ENCODE assay signal across 22 cellular contexts in the genomic region with DNA sequence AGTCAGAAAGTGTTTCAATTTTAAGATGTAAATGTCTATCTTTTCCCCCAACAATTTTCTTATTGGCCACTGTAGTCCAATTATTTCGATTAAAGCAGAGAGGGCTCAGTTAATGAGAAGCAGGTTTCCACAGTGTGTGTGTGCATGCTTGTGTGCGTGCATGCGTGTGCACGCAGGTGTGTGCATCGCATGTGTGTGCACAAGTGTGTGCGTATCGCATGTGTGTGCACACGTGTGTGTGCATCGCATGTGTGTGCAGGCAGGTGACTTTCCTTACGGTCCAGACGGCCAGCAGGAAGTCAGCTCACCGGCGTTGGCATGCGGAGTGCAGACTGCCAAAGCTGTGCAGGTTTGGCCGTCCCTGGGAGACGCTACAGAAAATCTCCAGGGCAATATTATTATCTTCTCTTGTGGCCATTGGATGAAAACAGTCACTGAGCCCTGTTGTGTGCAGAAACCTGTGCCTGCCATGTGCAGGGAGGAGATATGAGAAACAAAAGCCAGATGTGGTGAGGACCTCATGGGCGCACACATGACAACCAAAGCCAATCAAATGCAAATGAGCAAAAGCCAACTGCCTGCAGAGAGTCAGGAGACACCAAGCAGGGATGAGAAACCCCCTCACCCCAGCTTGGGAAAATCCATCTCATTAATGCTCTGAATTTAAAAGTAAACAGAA.
A peak's percentile ranks its signal among the peaks of the same experiment; 100 is the strongest.
DNase-seq lines count a peak whose midpoint lies in the region; ATAC-seq, FAIRE-seq and TF ChIP-seq lines count a peak whose summit lies in the region.
"Had no signal": no experiment of that assay in that cellular context is flagged by ENCODE, and none has a peak within 500 bp of the region (broad histone marks: within the 10 kb centered on the region; RNA-seq: fewer than 3 reads in every experiment).

No MANE protein-coding gene starts in this region.

- H3K14ac ChIP-seq in H1 (ENCODE audit: insufficient read length) = no peak overlapping the region

- H3K79me2 ChIP-seq in HepG2 (ENCODE audit: insufficient read depth, low read length) = no peaks in the 10 kb centered on the region
- no peaks in the 10 kb centered on the region for H3K79me2 ChIP-seq in H1 (ENCODE audit: control insufficient read depth in 1 of 2, insufficient read depth in 2 of 2, low read length in 2 of 2)
- no peaks in the 10 kb centered on the region for H3K79me2 ChIP-seq in neural cell (replicated peaks; ENCODE audit: insufficient read depth, low read length)

- FAIRE-seq in HepG2 (lab: Jason Lieb, UNC) = no peak
- FAIRE-seq in H1 (lab: Jason Lieb, UNC) = peak; percentile 39
- FAIRE-seq in urothelium cell line (lab: Jason Lieb, UNC) = peak; percentile 77
- no peak for FAIRE-seq in RCC 7860 (lab: Jason Lieb, UNC)
- FAIRE-seq: GM12891 had no signal

- H3K9me2 ChIP-seq in neural cell (ENCODE audit: insufficient read depth, low read length) = no peaks in the 10 kb centered on the region

- no peaks in the 10 kb centered on the region for H4K20me1 ChIP-seq in HepG2 (ENCODE audit: insufficient read depth, low read length)
- H4K20me1 ChIP-seq in H1 (replicated peaks in 1 of 2; ENCODE audit: control insufficient read depth in 1 of 2, insufficient read depth in 2 of 2, low read length in 2 of 2) = no peaks in the 10 kb centered on the region
- no peaks in the 10 kb centered on the region for H4K20me1 ChIP-seq in neural cell (ENCODE audit: insufficient read depth)

- H2BK15ac ChIP-seq in H1 (ENCODE audit: low read length) = 0 out of 2 replicates have a peak overlapping the region, but pooled peaks have one; percentile 95

- no peak overlapping the region for H3K4me2 ChIP-seq in HepG2 (ENCODE audit: low read depth, low read length)
- H3K4me2 ChIP-seq in H1 (ENCODE audit: insufficient read depth in 1 of 2, low read depth in 2 of 2, low read length in 2 of 2) = peak overlapping the region; percentile 1 to 46; a peak in 2 of 4 replicates
- no peak overlapping the region for H3K4me2 ChIP-seq in neural cell (ENCODE audit: low read length)

- CTCF ChIA-PET in HepG2 (lab: Yijun Ruan, JAX; ENCODE audit: low intra/inter-chr PET ratio, low total read pairs) = no interaction called here
- CTCF ChIA-PET in H1 (lab: Charles Lee; ENCODE audit: partially characterized antibody) = interaction anchor here (0.6 to 2.7 kb wide), 12 partner anchors 16 to 617 kb away, joined by 3 to 9 read pairs (median 4); a partner anchor contains a TSS

- no peaks in the 10 kb centered on the region for H3K9me3 ChIP-seq in HepG2 (ENCODE audit: low read length)
- no peaks in the 10 kb centered on the region for H3K9me3 ChIP-seq in right lobe of liver
- H3K9me3 ChIP-seq in H1 (ENCODE audit: insufficient read depth in 2 of 2, low read depth in 1 of 2, low read length in 1 of 2) = no peaks in the 10 kb centered on the region
- H3K9me3 ChIP-seq in neural cell (ENCODE audit: low read length) = no peaks in the 10 kb centered on the region
- H3K9me3 ChIP-seq: MG63 had no signal

- peak overlapping the region; percentile 97 for H4K91ac ChIP-seq in H1 (replicated peaks; ENCODE audit: insufficient read length, low read length)

- POLR2A ChIA-PET in HepG2 (lab: Yijun Ruan, JAX) = no interaction called here
- POLR2A ChIA-PET in H1 (lab: Charles Lee; ENCODE audit: partially characterized antibody) = interaction anchor here (0.6 kb wide), 1 partner anchor 19 kb away, joined by 3 read pairs; no protein-coding TSS in a partner anchor

- whole genome bisulfite sequencing in HepG2 (ENCODE audit: low lambda C conversion rate) = 36% methylated on average over 12 of the region's 17 CpGs
- 65% methylated on average over 15 of the region's 17 CpGs for WGBS in right lobe of liver (ENCODE audit: insufficient coverage, low coverage, low lambda C conversion rate, missing lambda C conversion rate)
- 87% methylated on average over 17 of the region's 17 CpGs; no CpG with 5 or more reads in 1 of the 2 experiments for WGBS in H1 (ENCODE audit: extremely low coverage in 1 of 2, insufficient coverage in 1 of 2, insufficient read length in 1 of 2, insufficient replicate concordance in 2 of 2, low coverage in 1 of 2, low lambda C conversion rate in 2 of 2, missing lambda C conversion rate in 1 of 2), 2 experiments

- no peak overlapping the region for H2AFZ ChIP-seq in HepG2 (ENCODE audit: low read length)
- H2AFZ ChIP-seq in H1 (ENCODE audit: low read length) = peak overlapping the region; percentile 10; the same call in 1 of the 2 replicates
- peak overlapping the region; percentile 38 for H2AFZ ChIP-seq in neural cell (ENCODE audit: low read depth, low read length)

- H3K27me3 ChIP-seq in HepG2 (ENCODE audit: control insufficient read depth in 1 of 2, insufficient read depth in 2 of 2, low read length in 2 of 2) (peaks cover 0 to 4% of the 10 kb centered on the region in 2 experiments; a peak in 1 of 5 replicates), right lobe of liver (no peaks in the 10 kb centered on the region), H1 (replicated peaks in 1 of 4; ENCODE audit: control insufficient read depth in 3 of 4, extremely low read depth in 1 of 4, insufficient read depth in 3 of 4, low read length in 3 of 4) (no peaks in the 10 kb centered on the region), neural cell (ENCODE audit: insufficient read depth, low read depth, low read length) (no peaks in the 10 kb centered on the region)
- H3K27me3 ChIP-seq: MG63 had no signal

- H3K9ac ChIP-seq in HepG2 (ENCODE audit: insufficient read depth, low read depth, low read length) (no peak overlapping the region), H1 (replicated peaks in 1 of 4; ENCODE audit: extremely low read depth in 1 of 4, low read depth in 3 of 4, low read length in 3 of 4) (no peak overlapping the region), neural cell (ENCODE audit: low read length) (no peak overlapping the region)

- no peak overlapping the region for H4K5ac ChIP-seq in H1 (ENCODE audit: insufficient read length, low read depth, low read length)

- no peaks in the 10 kb centered on the region for H3K23me2 ChIP-seq in H1 (ENCODE audit: low read depth, low read length)

- H3K56ac ChIP-seq in H1 (replicated peaks; ENCODE audit: insufficient read length, low read depth, low read length) = no peak overlapping the region

- no peak overlapping the region for H4K8ac ChIP-seq in H1 (ENCODE audit: extremely low read depth, insufficient read depth, low read length)

- no TSS peak for BruUV-seq in HepG2 (replicated peaks; lab: Mats Ljungman, UMichigan)

- peak overlapping the region; percentile 91 for H3K4ac ChIP-seq in H1 (replicated peaks; ENCODE audit: insufficient read length, low read depth, low read length)

- peak overlapping the region; percentile 97; the same call in 1 of the 2 replicates for H2BK20ac ChIP-seq in H1 (ENCODE audit: low read length)

- H3K4me3 ChIP-seq in HepG2 (replicated peaks in 1 of 3; ENCODE audit: insufficient read depth in 1 of 3, low read depth in 2 of 3, low read length in 3 of 3) = no peak overlapping the region
- H3K4me3 ChIP-seq in right lobe of liver = no peak overlapping the region
- no peak overlapping the region for H3K4me3 ChIP-seq in H1 (ENCODE audit: extremely low read depth in 1 of 4, insufficient read depth in 2 of 4, low read depth in 3 of 4, low read length in 4 of 4)
- H3K4me3 ChIP-seq in neural cell (ENCODE audit: low read length) = no peak overlapping the region
- H3K4me3 ChIP-seq: MG63 had no signal

- no peak for ATAC-seq in HepG2
- no peak for ATAC-seq in right lobe of liver
- no peak for ATAC-seq in omental fat pad (ENCODE audit: low FRiP score)
- ATAC-seq: Panc1 had no signal

- no peaks in the 10 kb centered on the region for H3K4me1 ChIP-seq in HepG2 (ENCODE audit: insufficient read depth, low read length)
- H3K4me1 ChIP-seq in right lobe of liver = no peaks in the 10 kb centered on the region
- peaks cover 6 to 10% (median 9%) of the 10 kb centered on the region in 4 experiments for H3K4me1 ChIP-seq in H1 (replicated peaks in 1 of 4; ENCODE audit: control insufficient read depth in 3 of 4, insufficient read depth in 4 of 4, low read length in 3 of 4)

- peak overlapping the region; percentile 99; the same call in 1 of the 2 replicates for H2BK12ac ChIP-seq in H1 (ENCODE audit: low read depth, low read length)

- TF ChIP-seq CTCF in HepG2 (CRISPR knock-in tag; IDR thresholded peaks at IDR 0.05) (no peak), right lobe of liver (IDR thresholded peaks at IDR 0.05) (no peak), H1 (IDR thresholded peaks at IDR 0.05; ENCODE audit: control extremely low read depth in 1 of 3, insufficient read depth in 1 of 3, low read depth in 1 of 3, low read length in 3 of 3) (no peak), neural cell (IDR thresholded peaks at IDR 0.05; ENCODE audit: poor library complexity, severe bottlenecking) (no peak), omental fat pad (IDR thresholded peaks at IDR 0.05) (no peak)

- H3F3A ChIP-seq in neural cell (ENCODE audit: insufficient read depth, low read length, poor library complexity, severe bottlenecking) = no peaks in the 10 kb centered on the region

- peak overlapping the region; percentile 98 for H3K18ac ChIP-seq in H1 (ENCODE audit: extremely low read depth, low read length)

- DNase-seq in HepG2 (ENCODE audit: low spot score) (no peak), right lobe of liver (no peak), H1 (ENCODE audit: low read depth in 1 of 2, low spot score in 2 of 2) (peak in 1 of 2 experiments; percentile 45), urothelium cell line (ENCODE audit: low spot score) (no peak), SKM-1 treated with dmso at 0.1 percent for 144 hours (lab: John Stamatoyannopoulos, UW; ENCODE audit: unreplicated experiment) (no peak), RCC 7860 (ENCODE audit: low spot score) (no peak), omental fat pad (ENCODE audit: low spot score) (no peak)
- DNase-seq: Calu3, DMS79 treated with DMSO at 0.1 percent for 48 hours, GF-D8, HCEC 1CT, IMR-90, KG1, MG63, NCI-H2029, NCI-H446, NCI-H524 treated with DMSO at 0.1 percent for 48 hours, NCI-H774, SHP77 treated with DMSO at 0.1 percent for 48 hours had no signal

- no peaks in the 10 kb centered on the region for H3K79me1 ChIP-seq in H1 (ENCODE audit: low read depth, low read length)

- in situ Hi-C loops in HepG2 (cut with HindIII; ENCODE audit: extremely low pct_ligation_motif_present, low pct_unique_long_range_greater_than_20kb) = no loop called here

- peak overlapping the region; percentile 95 for H2BK120ac ChIP-seq in H1 (replicated peaks; ENCODE audit: low read depth, low read length)

- H3K36me3 ChIP-seq in HepG2 (replicated peaks in 1 of 2; ENCODE audit: control insufficient read depth in 1 of 2, insufficient read depth in 2 of 2, low read length in 2 of 2) (no peaks in the 10 kb centered on the region), right lobe of liver (no peaks in the 10 kb centered on the region), H1 (ENCODE audit: control insufficient read depth in 2 of 4, insufficient read depth in 4 of 4, low read length in 3 of 4) (no peaks in the 10 kb centered on the region), neural cell (ENCODE audit: insufficient read depth, low read length) (no peaks in the 10 kb centered on the region)
- H3K36me3 ChIP-seq: MG63 had no signal

- no peak for TF ChIP-seq RAD21 in HepG2 (CRISPR knock-in tag; IDR thresholded peaks at IDR 0.05)
- TF ChIP-seq RAD21 in H1 (IDR thresholded peaks at IDR 0.05 in 1 of 2, conservative IDR thresholded peaks at IDR 0.05 in 1 of 2; ENCODE audit: low read depth in 2 of 2, low read length in 2 of 2) = no peak
- no peak for TF ChIP-seq RAD21 in neural cell (conservative IDR thresholded peaks at IDR 0.05)

- H3K27ac ChIP-seq in HepG2 (ENCODE audit: extremely low read length, insufficient read depth, low read length) (no peak overlapping the region), right lobe of liver (no peak overlapping the region), H1 (ENCODE audit: low read depth, low read length) (peak overlapping the region; percentile 51; the same call in 1 of the 2 replicates), neural cell (ENCODE audit: low read length) (no peak overlapping the region)

- TF ChIP-seq EP300 in HepG2 (IDR thresholded peaks at IDR 0.05; ENCODE audit: low read depth in 2 of 2, low read length in 2 of 2) (no peak), HepG2 (CRISPR knock-in tag; IDR thresholded peaks at IDR 0.05; ENCODE audit: borderline replicate concordance) (no peak), H1 (IDR thresholded peaks at IDR 0.05; ENCODE audit: borderline replicate concordance in 1 of 2, low read depth in 2 of 2, low read length in 2 of 2) (no peak), neural cell (conservative IDR thresholded peaks at IDR 0.05; ENCODE audit: poor library complexity, severe bottlenecking) (no peak)

- peak overlapping the region; percentile 95 for H2AK5ac ChIP-seq in H1 (ENCODE audit: low read depth, low read length)

- intact Hi-C loops in HepG2 (cut with micrococcal nuclease; ENCODE audit: unreplicated experiment) = loop anchor here (5.0 kb wide), 2 partner anchors 668 to 733 kb away; no protein-coding TSS in a partner anchor
- intact Hi-C loops in right lobe of liver (cut with DNase I) = no loop called here

- H2BK5ac ChIP-seq in H1 (ENCODE audit: low read depth, low read length) = peak overlapping the region; percentile 90; the same call in 1 of the 2 replicates

- peak overlapping the region; percentile 77 for H3K23ac ChIP-seq in H1 (ENCODE audit: insufficient read length)

- TF ChIP-seq POLR2A in HepG2 (IDR thresholded peaks at IDR 0.05; ENCODE audit: insufficient read depth in 1 of 2, low read depth in 2 of 2, low read length in 2 of 2) (no peak), right lobe of liver (IDR thresholded peaks at IDR 0.05) (no peak), H1 (IDR thresholded peaks at IDR 0.05; ENCODE audit: control extremely low read depth in 1 of 2, low read depth in 2 of 2, low read length in 2 of 2) (no peak)

Comparison
In these comparisons a context has a peak if more than half of its experiments do, and no peak if none do; other contexts are left out.
1. H3K4me2 ChIP-seq: peak in H1 (2 of 2); none in HepG2 (single experiment) and neural cell (single experiment).